In genomic region chr4:26839534-26839951, GRCh38 we compare ENCODE assay signal across 16 cellular contexts. TPM values are rescaled to one million over a fixed set of nuclear protein-coding genes. Genes with fewer than 3 reads are reported as not detected.
DNase-seq lines count a peak whose midpoint lies in the region; ATAC-seq, FAIRE-seq and TF ChIP-seq lines count a peak whose summit lies in the region.
"Had no signal": no experiment of that assay in that cellular context is flagged by ENCODE, and none has a peak within 500 bp of the region (broad histone marks: within the 10 kb centered on the region; RNA-seq: fewer than 3 reads in every experiment).

No MANE protein-coding gene starts in this region.

- no peak overlapping the region for H3K4me3 Mint-ChIP-seq in activated naive CD8-positive, alpha-beta T cell treated with anti-CD3 and anti-CD28 coated beads, Interleukin-2, amount 50 U/mL, for 24 hours
- H3K4me3 Mint-ChIP-seq in activated naive CD8-positive, alpha-beta T cell treated with anti-CD3 and anti-CD28 coated beads for 36 hours = no peak overlapping the region
- H3K4me3 Mint-ChIP-seq in Caco-2 (ENCODE audit: unreplicated experiment) = no peak overlapping the region
- H3K4me3 Mint-ChIP-seq: activated naive CD4-positive, alpha-beta T cell treated with anti-CD3 and anti-CD28 coated beads, Interleukin-2, amount 50 U/mL, for 24 hours had no signal

- peaks cover 5% of the 10 kb centered on the region for H3K9me3 Mint-ChIP-seq in activated naive CD8-positive, alpha-beta T cell treated with anti-CD3 and anti-CD28 coated beads, Interleukin-2, amount 50 U/mL, for 24 hours
- H3K9me3 Mint-ChIP-seq in activated naive CD8-positive, alpha-beta T cell treated with anti-CD3 and anti-CD28 coated beads for 36 hours = peaks cover 4% of the 10 kb centered on the region
- H3K9me3 Mint-ChIP-seq in Caco-2 (ENCODE audit: unreplicated experiment) = no peaks in the 10 kb centered on the region
- H3K9me3 Mint-ChIP-seq: activated naive CD4-positive, alpha-beta T cell treated with anti-CD3 and anti-CD28 coated beads, Interleukin-2, amount 50 U/mL, for 24 hours had no signal

- H3K4me1 ChIP-seq in pancreas = no peaks in the 10 kb centered on the region
- no peaks in the 10 kb centered on the region for H3K4me1 ChIP-seq in Caco-2
- H3K4me1 ChIP-seq: A549, colonic mucosa, left lung, upper lobe of right lung had no signal

- POLR2A ChIA-PET in Caco-2 (lab: Charles Lee) = no interaction called here

- intact Hi-C loops in pancreas (cut with DNase I) = no loop called here
- intact Hi-C loops in Caco-2 (cut with micrococcal nuclease; ENCODE audit: unreplicated experiment) = no loop called here

- peak; percentile 91 for FAIRE-seq in endometrium (lab: Jason Lieb, UNC)
- no peak for FAIRE-seq in pancreas (lab: Jason Lieb, UNC)
- FAIRE-seq: A549 had no signal

- no TSS peak for BruUV-seq in Caco-2 (replicated peaks; lab: Mats Ljungman, UMichigan)

- H3K27me3 Mint-ChIP-seq in activated naive CD8-positive, alpha-beta T cell treated with anti-CD3 and anti-CD28 coated beads, Interleukin-2, amount 50 U/mL, for 24 hours = no peaks in the 10 kb centered on the region
- no peaks in the 10 kb centered on the region for H3K27me3 Mint-ChIP-seq in activated naive CD8-positive, alpha-beta T cell treated with anti-CD3 and anti-CD28 coated beads for 36 hours
- peaks cover 2% of the 10 kb centered on the region for H3K27me3 Mint-ChIP-seq in Caco-2 (ENCODE audit: insufficient read depth, unreplicated experiment)
- H3K27me3 Mint-ChIP-seq: activated naive CD4-positive, alpha-beta T cell treated with anti-CD3 and anti-CD28 coated beads, Interleukin-2, amount 50 U/mL, for 24 hours had no signal

- WGBS in pancreas, 2 donors = 43 to 45% methylated on average over 5 of the region's 5 CpGs

- CTCF ChIA-PET in Caco-2 (lab: Charles Lee) = no interaction called here

- ATAC-seq in activated naive CD8-positive, alpha-beta T cell treated with anti-CD3 and anti-CD28 coated beads, Interleukin-2, amount 50 U/mL, for 24 hours = no peak
- ATAC-seq in pancreas = peak; percentile 55 to 96 (median 74)
- ATAC-seq: A549, left lung, upper lobe of right lung had no signal

- H3K4me1 Mint-ChIP-seq in activated naive CD8-positive, alpha-beta T cell treated with anti-CD3 and anti-CD28 coated beads, Interleukin-2, amount 50 U/mL, for 24 hours = peaks cover 4% of the 10 kb centered on the region
- H3K4me1 Mint-ChIP-seq in activated naive CD8-positive, alpha-beta T cell treated with anti-CD3 and anti-CD28 coated beads for 36 hours = no peaks in the 10 kb centered on the region
- no peaks in the 10 kb centered on the region for H3K4me1 Mint-ChIP-seq in Caco-2 (ENCODE audit: low read depth, unreplicated experiment)

- DNase-seq in activated naive CD8-positive, alpha-beta T cell treated with anti-CD3 and anti-CD28 coated beads, Interleukin-2, amount 50 U/mL, for 24 hours = no peak
- DNase-seq in activated naive CD8-positive, alpha-beta T cell treated with anti-CD3 and anti-CD28 coated beads for 36 hours = no peak
- DNase-seq in NCI-H524 treated with DMSO at 0.1 percent for 48 hours (lab: John Stamatoyannopoulos, UW) (peak; percentile 54), pancreas (peak in 3 of 6 donors; percentile 48 to 75 (median 55)), Caco-2 (no peak), cortex of kidney (lab: John Stamatoyannopoulos, UW) (no peak), HK-2 (ENCODE audit: unreplicated experiment) (no peak)
- DNase-seq: colonic mucosa; left lung; NCI-H1436; stimulated activated CD4-positive, alpha-beta T cell treated with anti-CD3 and anti-CD28 coated beads, Interleukin-12 subunit alpha, Interleukin-12 subunit beta, amount 100 ng/mL, for 4 hours; upper lobe of right lung had no signal

- H3K36me3 ChIP-seq in pancreas (no peaks in the 10 kb centered on the region), Caco-2 (ENCODE audit: control insufficient read depth, insufficient read depth, low read length) (no peaks in the 10 kb centered on the region)
- H3K36me3 ChIP-seq: colonic mucosa, left lung, neutrophil, upper lobe of right lung had no signal

- H3K9me3 ChIP-seq in pancreas (no peaks in the 10 kb centered on the region), Caco-2 (no peaks in the 10 kb centered on the region)
- H3K9me3 ChIP-seq: A549, colonic mucosa, left lung, neutrophil, upper lobe of right lung had no signal

- H3K27me3 ChIP-seq in pancreas (no peaks in the 10 kb centered on the region), Caco-2 (replicated peaks; ENCODE audit: control insufficient read depth, insufficient read depth, low read length) (no peaks in the 10 kb centered on the region; the same call in 1 of the 2 replicates)
- H3K27me3 ChIP-seq: colonic mucosa, left lung, neutrophil, upper lobe of right lung had no signal

- no peaks in the 10 kb centered on the region for H3K36me3 Mint-ChIP-seq in activated naive CD8-positive, alpha-beta T cell treated with anti-CD3 and anti-CD28 coated beads, Interleukin-2, amount 50 U/mL, for 24 hours (ENCODE audit: low read depth)
- peaks cover 1% of the 10 kb centered on the region for H3K36me3 Mint-ChIP-seq in activated naive CD8-positive, alpha-beta T cell treated with anti-CD3 and anti-CD28 coated beads for 36 hours
- H3K36me3 Mint-ChIP-seq in Caco-2 (ENCODE audit: insufficient read depth, unreplicated experiment) = no peaks in the 10 kb centered on the region
- H3K36me3 Mint-ChIP-seq: activated naive CD4-positive, alpha-beta T cell treated with anti-CD3 and anti-CD28 coated beads, Interleukin-2, amount 50 U/mL, for 24 hours had no signal

- H3K4me3 ChIP-seq in pancreas (no peak overlapping the region), Caco-2 (ENCODE audit: low read depth, low read length) (no peak overlapping the region)
- H3K4me3 ChIP-seq: A549, colonic mucosa, left lung, upper lobe of right lung had no signal

- TF ChIP-seq CTCF in pancreas (IDR thresholded peaks at IDR 0.05) (no peak), Caco-2 (IDR thresholded peaks at IDR 0.05; ENCODE audit: insufficient read depth in 1 of 2, low read depth in 1 of 2, low read length in 1 of 2, severe bottlenecking in 1 of 2, unreplicated experiment in 1 of 2) (no peak)

- no peak overlapping the region for H3K27ac ChIP-seq in pancreas
- H3K27ac ChIP-seq: A549, colonic mucosa, neutrophil, upper lobe of right lung had no signal

- peak overlapping the region; percentile 37 for H3K27ac Mint-ChIP-seq in activated naive CD8-positive, alpha-beta T cell treated with anti-CD3 and anti-CD28 coated beads, Interleukin-2, amount 50 U/mL, for 24 hours
- no peak overlapping the region for H3K27ac Mint-ChIP-seq in activated naive CD8-positive, alpha-beta T cell treated with anti-CD3 and anti-CD28 coated beads for 36 hours
- no peak overlapping the region for H3K27ac Mint-ChIP-seq in Caco-2 (ENCODE audit: unreplicated experiment)
- H3K27ac Mint-ChIP-seq: activated naive CD4-positive, alpha-beta T cell treated with anti-CD3 and anti-CD28 coated beads, Interleukin-2, amount 50 U/mL, for 24 hours had no signal

RNA-seq across cellular contexts. Expression of gene STIM2, which starts 21.1 kb away (rescaled TPM):
- 10 to 100 TPM; 41.8 to 45.1 TPM for total RNA-seq in activated naive CD8-positive, alpha-beta T cell treated with anti-CD3 and anti-CD28 coated beads for 36 hours
- total RNA-seq in pancreas (10 to 100 TPM in 5 of 6 donors, 1 to 10 TPM in 1; 7.6 to 18.7 (median 12.6) TPM), Caco-2 (2022) (27.2 and 28.5 TPM in 2 replicates)
- 10 to 100 TPM in 1 of 2 donors, 1 to 10 TPM in 1; 9.9 to 17.2 TPM for polyA plus RNA-seq in pancreas
